Comparison of ENCODE assay signal across 17 cellular contexts in genomic region chr1:29211086-29212030, GRCh38. TPM values are rescaled to one million over a fixed set of nuclear protein-coding genes. Genes with fewer than 3 reads are reported as not detected.
DNase-seq lines count a peak whose midpoint lies in the region; ATAC-seq and TF ChIP-seq lines count a peak whose summit lies in the region.
"Had no signal": no experiment of that assay in that cellular context is flagged by ENCODE, and none has a peak within 500 bp of the region (broad histone marks: within the 10 kb centered on the region; RNA-seq: fewer than 3 reads in every experiment).

No MANE protein-coding gene starts in this region.

- H3K4me3 ChIP-seq in AG10803 (ENCODE audit: low read length) (no peak overlapping the region), fibroblast of mammary gland (ENCODE audit: control insufficient read depth, low read depth, low read length) (no peak overlapping the region)
- H3K4me3 ChIP-seq: coronary artery, neural progenitor cell had no signal

- TF ChIP-seq CTCF in AG10803 (conservative IDR thresholded peaks at IDR 0.05; ENCODE audit: low read length) (no peak), fibroblast of mammary gland (conservative IDR thresholded peaks at IDR 0.05; ENCODE audit: control insufficient read depth, insufficient read depth, low read depth, low read length) (no peak)

- ATAC-seq in GM18867 (IDR thresholded peaks at IDR 0.05; ENCODE audit: unreplicated experiment) = peak; percentile 12
- ATAC-seq in activated naive CD4-positive, alpha-beta T cell treated with anti-CD3 and anti-CD28 coated beads, Interleukin-2, amount 50 U/mL, for 72 hours = no peak
- ATAC-seq: Right ventricle myocardium inferior, T-helper 17 cell, WTC11 had no signal

- peak; percentile 91 for DNase-seq in AG10803 (ENCODE audit: low read depth)
- DNase-seq in NCI-H69 (lab: John Stamatoyannopoulos, UW) = peak; percentile 85
- DNase-seq in fibroblast of mammary gland (ENCODE audit: low read depth) = peak; percentile 72
- DNase-seq in retina = no peak
- DNase-seq in activated naive CD4-positive, alpha-beta T cell treated with anti-CD3 and anti-CD28 coated beads, Interleukin-2, amount 50 U/mL, for 72 hours (ENCODE audit: low spot score in 2 of 2) = no peak
- no peak for DNase-seq in H4 (ENCODE audit: low spot score)
- DNase-seq in stimulated activated CD4-positive, alpha-beta T cell treated with anti-CD3 and anti-CD28 coated beads, Interleukin-2, amount 100 ng/mL, for 48 hours = no peak
- DNase-seq: ACHN; CD8-positive, alpha-beta memory T cell; EL; HCEC 1CT; T-helper 17 cell had no signal

- peak overlapping the region in 1 of 2 donors; percentile 31 for H3K27ac Mint-ChIP-seq in activated naive CD4-positive, alpha-beta T cell treated with anti-CD3 and anti-CD28 coated beads, Interleukin-2, amount 50 U/mL, for 72 hours
- H3K27ac Mint-ChIP-seq: neural progenitor cell, T-helper 17 cell, WTC11 had no signal

- peaks cover 11 to 12% of the 10 kb centered on the region in 2 donors for H3K36me3 Mint-ChIP-seq in activated naive CD4-positive, alpha-beta T cell treated with anti-CD3 and anti-CD28 coated beads, Interleukin-2, amount 50 U/mL, for 72 hours

- H3K9me3 Mint-ChIP-seq in activated naive CD4-positive, alpha-beta T cell treated with anti-CD3 and anti-CD28 coated beads, Interleukin-2, amount 50 U/mL, for 72 hours = no peaks in the 10 kb centered on the region
- H3K9me3 Mint-ChIP-seq: CD8-positive, alpha-beta memory T cell; neural progenitor cell; WTC11 had no signal

RNA-seq across cellular contexts. Expression of gene MECR, which starts 19.4 kb away (rescaled TPM):
- total RNA-seq in activated naive CD4-positive, alpha-beta T cell treated with anti-CD3 and anti-CD28 coated beads, Interleukin-2, amount 50 U/mL, for 72 hours = 10 to 100 TPM; 25.7 to 33.0 TPM
- total RNA-seq in H4 (2014; rRNA removed; shearing (Covaris generic)) = 29.0 and 32.3 TPM in 2 replicates

RNA-seq across cellular contexts. Expression of gene PTPRU, which starts 25.0 kb away (rescaled TPM):
- total RNA-seq in activated naive CD4-positive, alpha-beta T cell treated with anti-CD3 and anti-CD28 coated beads, Interleukin-2, amount 50 U/mL, for 72 hours = 1 to 10 TPM in 1 of 2 donors, not detected in 1; 2.0 TPM
- 16.2 and 18.3 TPM in 2 replicates for total RNA-seq in H4 (2014; rRNA removed; shearing (Covaris generic))
- total RNA-seq: T-helper 17 cell had no signal

RNA-seq across cellular contexts. Expression of gene SRSF4, which starts 29.7 kb away (rescaled TPM):
- total RNA-seq in activated naive CD4-positive, alpha-beta T cell treated with anti-CD3 and anti-CD28 coated beads, Interleukin-2, amount 50 U/mL, for 72 hours = 100 to 1,000 TPM; 139 to 163 TPM
- total RNA-seq in H4 (2014; rRNA removed; shearing (Covaris generic)) = 28.9 and 29.3 TPM in 2 replicates

Comparison
In these comparisons a context has a peak if more than half of its experiments do, and no peak if none do; other contexts are left out.
1. DNase-seq: peak in AG10803 (single experiment), NCI-H69 (single experiment) and fibroblast of mammary gland (single experiment); none in retina (single experiment), activated naive CD4-positive, alpha-beta T cell treated with anti-CD3 and anti-CD28 coated beads, Interleukin-2, amount 50 U/mL, for 72 hours (0 of 2), H4 (single experiment) and stimulated activated CD4-positive, alpha-beta T cell treated with anti-CD3 and anti-CD28 coated beads, Interleukin-2, amount 100 ng/mL, for 48 hours (0 of 2).